29 cellular contexts compared by ENCODE assay signal in genomic region chr5:56918054-56918453, GRCh38. TPM values are rescaled to one million over a fixed set of nuclear protein-coding genes. Genes with fewer than 3 reads are reported as not detected.
DNase-seq lines count a peak whose midpoint lies in the region; ATAC-seq and TF ChIP-seq lines count a peak whose summit lies in the region.
"Had no signal": no experiment of that assay in that cellular context is flagged by ENCODE, and none has a peak within 500 bp of the region (broad histone marks: within the 10 kb centered on the region; RNA-seq: fewer than 3 reads in every experiment).

No MANE protein-coding gene starts in this region.

- POLR2A ChIA-PET in activated CD8-positive, alpha-beta T cell treated with anti-CD3 and anti-CD28 coated beads, Interleukin-2, amount 10 ng/mL, durations not matched to agents 7 days and 5 days (lab: Charles Lee), result no interaction called here
- POLR2A ChIA-PET in activated CD8-positive, alpha-beta T cell treated with anti-CD3 and anti-CD28 coated beads for 36 hours (lab: Charles Lee), result interaction anchor here (0.6 to 2.0 kb wide), 2 partner anchors 8 to 13 kb away, joined by 3 to 8 read pairs; partner anchors contain the start of gene SETD9

- CTCF ChIA-PET in activated CD8-positive, alpha-beta T cell treated with anti-CD3 and anti-CD28 coated beads, Interleukin-2, amount 10 ng/mL, durations not matched to agents 7 days and 5 days (lab: Charles Lee), result interaction anchor here (1.4 to 2.9 kb wide), 3 partner anchors 9 to 220 kb away, joined by 5 to 14 read pairs (median 10); partner anchors contain the start of gene SETD9
- CTCF ChIA-PET in activated CD8-positive, alpha-beta T cell treated with anti-CD3 and anti-CD28 coated beads for 36 hours (lab: Charles Lee), result interaction anchor here (1.0 to 2.9 kb wide), 2 partner anchors 18 to 221 kb away, joined by 3 to 12 read pairs; no protein-coding TSS in a partner anchor

- peak overlapping the region; percentile 5 for H3K27ac Mint-ChIP-seq in activated CD8-positive, alpha-beta T cell treated with anti-CD3 and anti-CD28 coated beads, Interleukin-2, amount 10 ng/mL, durations not matched to agents 7 days and 5 days
- H3K27ac Mint-ChIP-seq in activated CD8-positive, alpha-beta T cell treated with anti-CD3 and anti-CD28 coated beads for 36 hours, result no peak overlapping the region
- H3K27ac Mint-ChIP-seq in endothelial cell (ENCODE audit: unreplicated experiment), result peak overlapping the region; percentile 24
- H3K27ac Mint-ChIP-seq in stimulated activated effector memory CD8-positive, alpha-beta T cell treated with anti-CD3 and anti-CD28 coated beads, Interleukin-12 subunit alpha, Interleukin-12 subunit beta, amount 100 ng/mL, for 72 hours, result peak overlapping the region; percentile 12
- H3K27ac Mint-ChIP-seq: activated naive CD8-positive, alpha-beta T cell; stimulated activated naive CD8-positive, alpha-beta T cell treated with anti-CD3 and anti-CD28 coated beads, Interleukin-15, Interleukin-2, amounts not matched to agents 100 ng/mL and 50 ng/mL, for 24 hours; T-helper 1 cell treated with Interleukin-12 subunit alpha and Interleukin-12 subunit beta and Interleukin-4 antibody, amounts not matched to agents 30 μg/mL and 1 μg/mL, for 36 hours had no signal

- peaks cover 8% of the 10 kb centered on the region for H3K36me3 ChIP-seq in effector memory CD4-positive, alpha-beta T cell (ENCODE audit: control insufficient read depth, insufficient read depth, low read length)

- no peak overlapping the region for H3K27ac ChIP-seq in effector memory CD4-positive, alpha-beta T cell (ENCODE audit: insufficient read depth, low read length, poor library complexity, severe bottlenecking)
- H3K27ac ChIP-seq: RWPE1 had no signal

- H3K27me3 Mint-ChIP-seq in activated CD8-positive, alpha-beta T cell treated with anti-CD3 and anti-CD28 coated beads, Interleukin-2, amount 10 ng/mL, durations not matched to agents 7 days and 5 days (ENCODE audit: low read depth), result no peaks in the 10 kb centered on the region
- H3K27me3 Mint-ChIP-seq in activated CD8-positive, alpha-beta T cell treated with anti-CD3 and anti-CD28 coated beads for 36 hours, result no peaks in the 10 kb centered on the region
- peaks cover 2% of the 10 kb centered on the region for H3K27me3 Mint-ChIP-seq in endothelial cell (ENCODE audit: unreplicated experiment)
- H3K27me3 Mint-ChIP-seq: activated naive CD8-positive, alpha-beta T cell; CD4-positive, alpha-beta memory T cell; stimulated activated naive CD8-positive, alpha-beta T cell treated with anti-CD3 and anti-CD28 coated beads, Interleukin-15, Interleukin-2, amounts not matched to agents 100 ng/mL and 50 ng/mL, for 24 hours had no signal

- no peaks in the 10 kb centered on the region for H3K9me3 ChIP-seq in effector memory CD4-positive, alpha-beta T cell (ENCODE audit: control insufficient read depth, low read length)
- H3K9me3 ChIP-seq: HAP-1, MG63, SK-N-SH had no signal

- no peak for ATAC-seq in activated CD8-positive, alpha-beta T cell treated with anti-CD3 and anti-CD28 coated beads, Interleukin-2, amount 10 ng/mL, durations not matched to agents 7 days and 5 days
- no peak for ATAC-seq in activated CD8-positive, alpha-beta T cell treated with anti-CD3 and anti-CD28 coated beads for 36 hours
- ATAC-seq in left lobe of liver (peak; percentile 77), GM19324 (IDR thresholded peaks at IDR 0.05; ENCODE audit: low FRiP score, unreplicated experiment) (no peak), GM21528 (IDR thresholded peaks at IDR 0.05; ENCODE audit: low FRiP score, unreplicated experiment) (no peak)
- ATAC-seq in stimulated activated effector memory CD8-positive, alpha-beta T cell treated with anti-CD3 and anti-CD28 coated beads, Interleukin-12 subunit alpha, Interleukin-12 subunit beta, amount 100 ng/mL, for 72 hours, result no peak

- H3K4me1 ChIP-seq in effector memory CD4-positive, alpha-beta T cell (ENCODE audit: control insufficient read depth, insufficient read depth, low read length, poor library complexity, severe bottlenecking), result no peaks in the 10 kb centered on the region
- H3K4me1 ChIP-seq: HAP-1 had no signal

- intact Hi-C loops in activated CD8-positive, alpha-beta T cell treated with anti-CD3 and anti-CD28 coated beads for 36 hours (cut with micrococcal nuclease), result no loop called here

- TF ChIP-seq CTCF in activated CD8-positive, alpha-beta T cell treated with anti-CD3 and anti-CD28 coated beads for 36 hours (IDR thresholded peaks at IDR 0.05), result no peak
- TF ChIP-seq CTCF in endothelial cell (IDR thresholded peaks at IDR 0.05; ENCODE audit: unreplicated experiment), result no peak

- no peaks in the 10 kb centered on the region for H3K27me3 ChIP-seq in effector memory CD4-positive, alpha-beta T cell (replicated peaks; ENCODE audit: control insufficient read depth, insufficient read depth, low read length, poor library complexity, severe bottlenecking)
- H3K27me3 ChIP-seq: MG63 had no signal

- H3K9me3 Mint-ChIP-seq in activated CD8-positive, alpha-beta T cell treated with anti-CD3 and anti-CD28 coated beads, Interleukin-2, amount 10 ng/mL, durations not matched to agents 7 days and 5 days (ENCODE audit: insufficient read depth), result no peaks in the 10 kb centered on the region
- H3K9me3 Mint-ChIP-seq in activated CD8-positive, alpha-beta T cell treated with anti-CD3 and anti-CD28 coated beads for 36 hours, result no peaks in the 10 kb centered on the region
- no peaks in the 10 kb centered on the region for H3K9me3 Mint-ChIP-seq in endothelial cell (ENCODE audit: unreplicated experiment)
- no peaks in the 10 kb centered on the region for H3K9me3 Mint-ChIP-seq in stimulated activated effector memory CD8-positive, alpha-beta T cell treated with anti-CD3 and anti-CD28 coated beads, Interleukin-12 subunit alpha, Interleukin-12 subunit beta, amount 100 ng/mL, for 72 hours
- H3K9me3 Mint-ChIP-seq: CD4-positive, alpha-beta memory T cell; stimulated activated naive CD8-positive, alpha-beta T cell treated with anti-CD3 and anti-CD28 coated beads, Interleukin-15, Interleukin-2, amounts not matched to agents 100 ng/mL and 50 ng/mL, for 24 hours; T-helper 1 cell treated with Interleukin-12 subunit alpha and Interleukin-12 subunit beta and Interleukin-4 antibody, amounts not matched to agents 30 μg/mL and 1 μg/mL, for 36 hours had no signal

- peaks cover 7% of the 10 kb centered on the region for H3K4me1 Mint-ChIP-seq in activated CD8-positive, alpha-beta T cell treated with anti-CD3 and anti-CD28 coated beads, Interleukin-2, amount 10 ng/mL, durations not matched to agents 7 days and 5 days (ENCODE audit: low read depth)
- no peaks in the 10 kb centered on the region for H3K4me1 Mint-ChIP-seq in activated CD8-positive, alpha-beta T cell treated with anti-CD3 and anti-CD28 coated beads for 36 hours (ENCODE audit: low read depth)
- H3K4me1 Mint-ChIP-seq in endothelial cell (ENCODE audit: unreplicated experiment), result no peaks in the 10 kb centered on the region
- H3K4me1 Mint-ChIP-seq in stimulated activated effector memory CD8-positive, alpha-beta T cell treated with anti-CD3 and anti-CD28 coated beads, Interleukin-12 subunit alpha, Interleukin-12 subunit beta, amount 100 ng/mL, for 72 hours, result peaks cover 8% of the 10 kb centered on the region

- no peak overlapping the region for H3K4me3 ChIP-seq in effector memory CD4-positive, alpha-beta T cell (ENCODE audit: insufficient read depth, low read depth, low read length, poor library complexity, severe bottlenecking)
- H3K4me3 ChIP-seq: HAP-1, lung, MG63 had no signal

- H3K36me3 Mint-ChIP-seq in activated CD8-positive, alpha-beta T cell treated with anti-CD3 and anti-CD28 coated beads, Interleukin-2, amount 10 ng/mL, durations not matched to agents 7 days and 5 days (ENCODE audit: low read depth), result peaks cover 18% of the 10 kb centered on the region
- peaks cover 17% of the 10 kb centered on the region for H3K36me3 Mint-ChIP-seq in activated CD8-positive, alpha-beta T cell treated with anti-CD3 and anti-CD28 coated beads for 36 hours (ENCODE audit: low read depth)
- peaks cover 13% of the 10 kb centered on the region for H3K36me3 Mint-ChIP-seq in endothelial cell (ENCODE audit: low read depth, unreplicated experiment)
- peaks cover 39% of the 10 kb centered on the region for H3K36me3 Mint-ChIP-seq in stimulated activated effector memory CD8-positive, alpha-beta T cell treated with anti-CD3 and anti-CD28 coated beads, Interleukin-12 subunit alpha, Interleukin-12 subunit beta, amount 100 ng/mL, for 72 hours

- no peak for DNase-seq in activated CD8-positive, alpha-beta T cell treated with anti-CD3 and anti-CD28 coated beads, Interleukin-2, amount 10 ng/mL, durations not matched to agents 7 days and 5 days
- no peak for DNase-seq in activated CD8-positive, alpha-beta T cell treated with anti-CD3 and anti-CD28 coated beads for 36 hours
- DNase-seq in endothelial cell (ENCODE audit: low spot score), result no peak
- DNase-seq in left lobe of liver (ENCODE audit: low spot score), result peak; percentile 65
- DNase-seq in stimulated activated effector memory CD8-positive, alpha-beta T cell treated with anti-CD3 and anti-CD28 coated beads, Interleukin-12 subunit alpha, Interleukin-12 subunit beta, amount 100 ng/mL, for 72 hours (ENCODE audit: low spot score in 2 of 2), result no peak
- no peak for DNase-seq in effector memory CD4-positive, alpha-beta T cell
- DNase-seq: 8988T; activated CD4-positive, alpha-beta T cell treated with anti-CD3 and anti-CD28 coated beads for 1 hour; activated T-cell treated with anti-CD3 and anti-CD28 coated beads for 4 hours; anterior cingulate cortex; caudate nucleus; CD4-positive, alpha-beta memory T cell; GDM1; hypothalamus; KG1; MG63; NCI-H1417; NCI-H2029 treated with DMSO at 0.1 percent for 48 hours; NCI-H2227 treated with DMSO at 0.1 percent for 48 hours; NCI-H82; SK-N-SH had no signal

- H3K4me3 Mint-ChIP-seq in activated CD8-positive, alpha-beta T cell treated with anti-CD3 and anti-CD28 coated beads, Interleukin-2, amount 10 ng/mL, durations not matched to agents 7 days and 5 days, result no peak overlapping the region
- H3K4me3 Mint-ChIP-seq in activated CD8-positive, alpha-beta T cell treated with anti-CD3 and anti-CD28 coated beads for 36 hours, result no peak overlapping the region
- no peak overlapping the region for H3K4me3 Mint-ChIP-seq in endothelial cell (ENCODE audit: unreplicated experiment)
- no peak overlapping the region for H3K4me3 Mint-ChIP-seq in stimulated activated effector memory CD8-positive, alpha-beta T cell treated with anti-CD3 and anti-CD28 coated beads, Interleukin-12 subunit alpha, Interleukin-12 subunit beta, amount 100 ng/mL, for 72 hours
- H3K4me3 Mint-ChIP-seq: activated naive CD8-positive, alpha-beta T cell; CD4-positive, alpha-beta memory T cell; stimulated activated naive CD8-positive, alpha-beta T cell treated with anti-CD3 and anti-CD28 coated beads, Interleukin-15, Interleukin-2, amounts not matched to agents 100 ng/mL and 50 ng/mL, for 24 hours; T-helper 1 cell treated with Interleukin-12 subunit alpha and Interleukin-12 subunit beta and Interleukin-4 antibody, amounts not matched to agents 30 μg/mL and 1 μg/mL, for 36 hours had no signal

RNA-seq across cellular contexts. Expression of gene SETD9, which starts 8.7 kb away (rescaled TPM):
- 1 to 10 TPM; 4.7 to 5.6 TPM for total RNA-seq in activated CD8-positive, alpha-beta T cell treated with anti-CD3 and anti-CD28 coated beads, Interleukin-2, amount 10 ng/mL, durations not matched to agents 7 days and 5 days
- total RNA-seq in activated CD8-positive, alpha-beta T cell treated with anti-CD3 and anti-CD28 coated beads for 36 hours, result 1 to 10 TPM; 8.1 to 9.3 TPM
- total RNA-seq in endothelial cell (ENCODE audit: unreplicated experiment) (16.0 TPM), left lobe of liver (7.1 TPM)

RNA-seq across cellular contexts. Expression of gene MIER3, which starts 33.9 kb away (rescaled TPM):
- 10 to 100 TPM; 22.5 to 24.1 TPM for total RNA-seq in activated CD8-positive, alpha-beta T cell treated with anti-CD3 and anti-CD28 coated beads, Interleukin-2, amount 10 ng/mL, durations not matched to agents 7 days and 5 days
- 10 to 100 TPM; 12.2 to 12.8 TPM for total RNA-seq in activated CD8-positive, alpha-beta T cell treated with anti-CD3 and anti-CD28 coated beads for 36 hours
- 52.3 TPM for total RNA-seq in endothelial cell (ENCODE audit: unreplicated experiment)
- total RNA-seq in left lobe of liver, result 8.9 TPM
